ENCODE assay signal across 8 cellular contexts in the genomic region with DNA sequence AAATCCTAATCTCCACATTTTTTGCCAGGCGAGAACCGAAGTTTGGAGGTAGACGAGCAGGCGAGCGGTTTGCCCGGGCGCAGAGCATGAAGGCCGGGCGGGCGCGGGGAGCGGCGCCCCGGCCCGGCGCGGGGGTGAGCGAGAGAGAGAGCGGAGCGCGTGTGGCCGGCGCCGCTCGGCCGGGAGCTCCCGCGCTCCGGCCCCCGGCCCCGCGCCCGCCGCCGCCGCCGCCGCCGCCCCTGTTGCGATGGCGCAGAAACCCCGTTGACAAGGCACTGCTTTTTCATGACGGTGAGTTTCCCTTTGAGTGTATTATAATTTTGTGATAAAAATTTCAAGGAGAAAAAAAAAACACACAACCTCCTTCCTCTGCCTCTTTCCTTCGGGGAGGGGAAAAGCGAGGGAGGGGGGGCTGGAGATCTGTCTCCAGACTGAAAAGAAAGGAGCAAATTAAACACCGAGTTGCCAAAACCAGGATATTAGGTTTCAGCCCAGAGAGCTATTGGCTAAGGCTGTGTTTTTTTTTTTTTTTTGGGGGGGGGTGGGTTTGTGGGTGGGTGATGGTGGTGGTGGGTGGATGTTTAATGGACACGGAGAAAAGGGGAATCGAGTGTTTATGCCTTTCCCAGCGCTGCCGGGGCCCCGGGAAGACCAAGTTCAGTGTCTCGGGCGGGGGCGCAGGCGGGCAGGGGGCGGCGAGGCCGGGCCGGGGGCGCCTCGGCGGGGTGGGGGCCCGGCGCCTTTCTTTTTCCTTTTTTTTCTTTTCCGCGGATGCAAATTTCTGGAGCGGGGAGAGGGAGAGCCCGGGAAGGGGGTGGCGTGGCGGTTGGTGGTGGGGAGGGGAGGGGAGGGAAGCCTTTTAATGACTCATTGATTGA. TPM values are rescaled to one million over a fixed set of nuclear protein-coding genes. Genes with fewer than 3 reads are reported as not detected.
A peak's percentile ranks its signal among the peaks of the same experiment; 100 is the strongest.
DNase-seq lines count a peak whose midpoint lies in the region; FAIRE-seq and TF ChIP-seq lines count a peak whose summit lies in the region.

A gene with protein sequence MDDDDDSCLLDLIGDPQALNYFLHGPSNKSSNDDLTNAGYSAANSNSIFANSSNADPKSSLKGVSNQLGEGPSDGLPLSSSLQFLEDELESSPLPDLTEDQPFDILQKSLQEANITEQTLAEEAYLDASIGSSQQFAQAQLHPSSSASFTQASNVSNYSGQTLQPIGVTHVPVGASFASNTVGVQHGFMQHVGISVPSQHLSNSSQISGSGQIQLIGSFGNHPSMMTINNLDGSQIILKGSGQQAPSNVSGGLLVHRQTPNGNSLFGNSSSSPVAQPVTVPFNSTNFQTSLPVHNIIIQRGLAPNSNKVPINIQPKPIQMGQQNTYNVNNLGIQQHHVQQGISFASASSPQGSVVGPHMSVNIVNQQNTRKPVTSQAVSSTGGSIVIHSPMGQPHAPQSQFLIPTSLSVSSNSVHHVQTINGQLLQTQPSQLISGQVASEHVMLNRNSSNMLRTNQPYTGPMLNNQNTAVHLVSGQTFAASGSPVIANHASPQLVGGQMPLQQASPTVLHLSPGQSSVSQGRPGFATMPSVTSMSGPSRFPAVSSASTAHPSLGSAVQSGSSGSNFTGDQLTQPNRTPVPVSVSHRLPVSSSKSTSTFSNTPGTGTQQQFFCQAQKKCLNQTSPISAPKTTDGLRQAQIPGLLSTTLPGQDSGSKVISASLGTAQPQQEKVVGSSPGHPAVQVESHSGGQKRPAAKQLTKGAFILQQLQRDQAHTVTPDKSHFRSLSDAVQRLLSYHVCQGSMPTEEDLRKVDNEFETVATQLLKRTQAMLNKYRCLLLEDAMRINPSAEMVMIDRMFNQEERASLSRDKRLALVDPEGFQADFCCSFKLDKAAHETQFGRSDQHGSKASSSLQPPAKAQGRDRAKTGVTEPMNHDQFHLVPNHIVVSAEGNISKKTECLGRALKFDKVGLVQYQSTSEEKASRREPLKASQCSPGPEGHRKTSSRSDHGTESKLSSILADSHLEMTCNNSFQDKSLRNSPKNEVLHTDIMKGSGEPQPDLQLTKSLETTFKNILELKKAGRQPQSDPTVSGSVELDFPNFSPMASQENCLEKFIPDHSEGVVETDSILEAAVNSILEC (plus strand): TSS at position 242 of the 878 bp plus-strand sequence. CDS start 39,971 bp downstream, outside the sequence.

- no peak for TF ChIP-seq CTCF in bronchial epithelial cell (IDR thresholded peaks at IDR 0.05; ENCODE audit: insufficient read depth, low read length, severe bottlenecking)
- TF ChIP-seq CTCF in smooth muscle cell (IDR thresholded peaks at IDR 0.05; ENCODE audit: borderline replicate concordance, insufficient read depth, poor library complexity, severe bottlenecking), result no peak

- H3K36me3 ChIP-seq in bronchial epithelial cell (ENCODE audit: control insufficient read depth, insufficient read depth, low read length), result no peaks in the 10 kb centered on the region
- no peaks in the 10 kb centered on the region for H3K36me3 ChIP-seq in smooth muscle cell (ENCODE audit: low read depth)

- H3K27me3 ChIP-seq in bronchial epithelial cell (ENCODE audit: control insufficient read depth, insufficient read depth, low read length), result no peaks in the 10 kb centered on the region
- no peaks in the 10 kb centered on the region for H3K27me3 ChIP-seq in smooth muscle cell (ENCODE audit: low read depth)

- H4K20me1 ChIP-seq in smooth muscle cell (ENCODE audit: low read depth), result no peaks in the 10 kb centered on the region

- peaks cover 38% of the 10 kb centered on the region for H3K79me2 ChIP-seq in smooth muscle cell (ENCODE audit: low read depth)

- H3F3A ChIP-seq in smooth muscle cell (ENCODE audit: low read depth), result peaks cover 4% of the 10 kb centered on the region

- peaks cover 11% of the 10 kb centered on the region for H3K4me1 ChIP-seq in smooth muscle cell (ENCODE audit: low read depth)

- H3K27ac ChIP-seq in smooth muscle cell (ENCODE audit: low read depth), result peak within 1 kb of the TSS; percentile 99

- no peak for FAIRE-seq in bronchial epithelial cell (lab: Jason Lieb, UNC)

- peak; percentile 36 for DNase-seq in NK-92 treated with Interleukin-12 subunit alpha and Interleukin-12 subunit beta, amount 100 ng/mL, for 24 hours (lab: John Stamatoyannopoulos, UW)
- no peak for DNase-seq in NK-92 (lab: John Stamatoyannopoulos, UW; ENCODE audit: unreplicated experiment)
- DNase-seq in NCI-H2227 (lab: John Stamatoyannopoulos, UW; ENCODE audit: unreplicated experiment), result peak; percentile 80
- peak; percentile 48 to 71 (median 58) for DNase-seq in activated CD4-positive, CD25-positive, alpha-beta regulatory T cell (lab: John Stamatoyannopoulos, UW)
- peak; percentile 53 for DNase-seq in bronchial epithelial cell (ENCODE audit: low read depth)
- peak; percentile 51 for DNase-seq in inferior parietal cortex (ENCODE audit: extremely low spot score)
- DNase-seq in smooth muscle cell (lab: John Stamatoyannopoulos, UW; ENCODE audit: unreplicated experiment), result peak; percentile 29
- DNase-seq in GOT3 (lab: John Stamatoyannopoulos, UW), result no peak

- peak within 1 kb of the TSS; percentile 98 for H3K9ac ChIP-seq in smooth muscle cell (ENCODE audit: low read depth)

- H3K4me2 ChIP-seq in smooth muscle cell, result peak within 1 kb of the TSS; percentile 92

- WGBS in smooth muscle cell (ENCODE audit: low lambda C conversion rate), result under 1% methylated on average over 22 of the region's 70 CpGs

- H3K9me3 ChIP-seq in smooth muscle cell (replicated peaks; ENCODE audit: low read depth), result no peaks in the 10 kb centered on the region

- peak within 1 kb of the TSS; percentile 82 for H2AFZ ChIP-seq in smooth muscle cell (ENCODE audit: low read depth)

- H3K4me3 ChIP-seq in bronchial epithelial cell (ENCODE audit: low read depth, low read length) (peak within 1 kb of the TSS; percentile 93), smooth muscle cell (peak within 1 kb of the TSS; percentile 74)

RNA-seq across cellular contexts. Expression of the gene that starts here (rescaled TPM):
- total RNA-seq in bronchial epithelial cell, result 3.1 and 3.9 TPM in 2 replicates
- total RNA-seq in smooth muscle cell, result 7.2 and 7.9 TPM in 2 replicates
- 1.4 and 2.7 TPM in 2 replicates for polyA plus RNA-seq in smooth muscle cell

Comparison
In these comparisons a context has a peak if more than half of its experiments do, and no peak if none do; other contexts are left out.
1. DNase-seq: peak in NK-92 treated with Interleukin-12 subunit alpha and Interleukin-12 subunit beta, amount 100 ng/mL, for 24 hours (single experiment), NCI-H2227 (single experiment), activated CD4-positive, CD25-positive, alpha-beta regulatory T cell (4 of 4), bronchial epithelial cell (single experiment), inferior parietal cortex (single experiment) and smooth muscle cell (single experiment); none in NK-92 (single experiment) and GOT3 (single experiment).